29 cellular contexts compared by ENCODE assay signal in genomic region chr2:107730898-107731297, GRCh38.
DNase-seq lines count a peak whose midpoint lies in the region; ATAC-seq, FAIRE-seq and TF ChIP-seq lines count a peak whose summit lies in the region.
"Had no signal": no experiment of that assay in that cellular context is flagged by ENCODE, and none has a peak within 500 bp of the region (broad histone marks: within the 10 kb centered on the region; RNA-seq: fewer than 3 reads in every experiment).

No MANE protein-coding gene starts in this region.

- H3K9me2 ChIP-seq in PC-3 (replicated peaks; ENCODE audit: low read length): no peaks in the 10 kb centered on the region

- H2AFZ ChIP-seq in PC-3 (ENCODE audit: low read length): no peak overlapping the region

- intact Hi-C loops in PC-3 (cut with micrococcal nuclease) (no loop called here), left cardiac atrium (cut with DNase I) (no loop called here)

- CTCF ChIA-PET in PC-3 (lab: Charles Lee): no interaction called here

- H4K20me1 ChIP-seq in PC-3 (ENCODE audit: low read length): no peaks in the 10 kb centered on the region

- no peaks in the 10 kb centered on the region for H3K36me3 ChIP-seq in PC-3 (ENCODE audit: low read depth, low read length)
- H3K36me3 ChIP-seq in bronchial epithelial cell (ENCODE audit: control insufficient read depth, insufficient read depth, low read length): no peaks in the 10 kb centered on the region
- H3K36me3 ChIP-seq: adrenal gland, gastroesophageal sphincter, left lung had no signal

- no peaks in the 10 kb centered on the region for H3K9me3 ChIP-seq in PC-3 (ENCODE audit: low read length)
- H3K9me3 ChIP-seq: adrenal gland, gastroesophageal sphincter, left lung, psoas muscle had no signal

- no TSS peak for BruUV-seq in PC-3 (replicated peaks; lab: Mats Ljungman, UMichigan)

- peak; percentile 24 for DNase-seq in HS-5 (ENCODE audit: low read depth)
- peak; percentile 66 for DNase-seq in PC-3
- peak; percentile 87 for DNase-seq in bronchial epithelial cell (ENCODE audit: low read depth)
- peak; percentile 72 for DNase-seq in renal cortical epithelial cell (ENCODE audit: low read depth)
- no peak for DNase-seq in foreskin fibroblast
- DNase-seq in left cardiac atrium: no peak
- DNase-seq: activated CD4-positive, CD25-positive, alpha-beta regulatory T cell; activated naive CD4-positive, alpha-beta T cell treated with Interleukin-2 at 50 U/mL for 16 hours; adrenal gland; CD4-positive, CD25-positive, alpha-beta regulatory T cell; effector memory CD8-positive, alpha-beta T cell; H9; hippocampal formation; IMR-90; left lung; MM.1S; naive B cell; NCI-H1417 treated with DMSO at 0.1 percent for 48 hours; NCI-H446; occipital lobe; psoas muscle; SHP77 treated with DMSO at 0.1 percent for 48 hours; stimulated activated CD4-positive, alpha-beta T cell treated with anti-CD3 and anti-CD28 coated beads, Interleukin-15, amount 100 ng/mL, for 24 hours; stimulated activated naive CD4-positive, alpha-beta T cell had no signal

- no peaks in the 10 kb centered on the region for H3K79me2 ChIP-seq in PC-3 (ENCODE audit: low read length)

- TF ChIP-seq CTCF in PC-3 (conservative IDR thresholded peaks at IDR 0.05; ENCODE audit: low read depth, low read length) (no peak), bronchial epithelial cell (IDR thresholded peaks at IDR 0.05; ENCODE audit: insufficient read depth, low read length, severe bottlenecking) (no peak), foreskin fibroblast (IDR thresholded peaks at IDR 0.05; ENCODE audit: low read depth, low read length) (no peak)

- no peak for FAIRE-seq in bronchial epithelial cell (lab: Jason Lieb, UNC)
- FAIRE-seq: colon, D721Med had no signal

- POLR2A ChIA-PET in PC-3 (lab: Charles Lee; ENCODE audit: unreplicated experiment): no interaction called here

- H3K4me3 ChIP-seq in PC-3 (ENCODE audit: low read length): no peak overlapping the region
- H3K4me3 ChIP-seq in bronchial epithelial cell (ENCODE audit: low read depth, low read length): no peak overlapping the region
- no peak overlapping the region for H3K4me3 ChIP-seq in foreskin fibroblast (ENCODE audit: low read depth in 1 of 2, low read length in 2 of 2)
- H3K4me3 ChIP-seq: adrenal gland, gastroesophageal sphincter, left lung, psoas muscle had no signal

- peak overlapping the region; percentile 24 for H3K4me2 ChIP-seq in PC-3 (ENCODE audit: low read length)

- peaks cover 9% of the 10 kb centered on the region for H3K4me1 ChIP-seq in PC-3 (ENCODE audit: insufficient read depth, low read length)
- H3K4me1 ChIP-seq: adrenal gland, gastroesophageal sphincter, left lung, psoas muscle had no signal

- no peak overlapping the region for H3K9ac ChIP-seq in PC-3 (ENCODE audit: low read length)

- no peaks in the 10 kb centered on the region for H3F3A ChIP-seq in PC-3 (ENCODE audit: low read length, unreplicated experiment)

- H3K27ac ChIP-seq in PC-3 (ENCODE audit: low read length): peak overlapping the region; percentile 33; the same call in 1 of the 2 replicates
- H3K27ac ChIP-seq: adrenal gland, gastroesophageal sphincter, left lung, psoas muscle had no signal

- no peaks in the 10 kb centered on the region for H3K27me3 ChIP-seq in PC-3 (ENCODE audit: low read length)
- no peaks in the 10 kb centered on the region for H3K27me3 ChIP-seq in bronchial epithelial cell (ENCODE audit: control insufficient read depth, insufficient read depth, low read length)
- H3K27me3 ChIP-seq: adrenal gland, gastroesophageal sphincter, left lung had no signal

- no peak; the same call in 1 of the 2 replicates for ATAC-seq in PC-3
- ATAC-seq in GM18517 (IDR thresholded peaks at IDR 0.05; ENCODE audit: unreplicated experiment): no peak
- ATAC-seq in left cardiac atrium: no peak
- ATAC-seq: effector memory CD8-positive, alpha-beta T cell; esophagus mucosa; gastroesophageal sphincter; left lung; psoas muscle had no signal

Comparison
In these comparisons a context has a peak if more than half of its experiments do, and no peak if none do; other contexts are left out.
1. DNase-seq: peak in HS-5 (single experiment), PC-3 (single experiment), bronchial epithelial cell (single experiment) and renal cortical epithelial cell (single experiment); none in foreskin fibroblast (0 of 2) and left cardiac atrium (single experiment).